9 cellular contexts compared by ENCODE assay signal in genomic region chr15:23629234-23629805, GRCh38. TPM values are rescaled to one million over a fixed set of nuclear protein-coding genes. Genes with fewer than 3 reads are reported as not detected.
DNase-seq lines count a peak whose midpoint lies in the region; ATAC-seq and TF ChIP-seq lines count a peak whose summit lies in the region.
"Had no signal": no experiment of that assay in that cellular context is flagged by ENCODE, and none has a peak within 500 bp of the region (broad histone marks: within the 10 kb centered on the region; RNA-seq: fewer than 3 reads in every experiment).

No MANE protein-coding gene starts in this region.

- peaks cover 56% of the 10 kb centered on the region for H3K27me3 Mint-ChIP-seq in WTC11 (ENCODE audit: low read depth)
- no peaks in the 10 kb centered on the region for H3K27me3 Mint-ChIP-seq in activated CD8-positive, alpha-beta T cell treated with anti-CD3 and anti-CD28 coated beads, Interleukin-2, amount 10 ng/mL, durations not matched to agents 7 days and 5 days (ENCODE audit: low read depth)

- ATAC-seq in WTC11 = peak; percentile 67
- no peak for ATAC-seq in HG02798 (IDR thresholded peaks at IDR 0.05; ENCODE audit: poor library complexity, unreplicated experiment)
- ATAC-seq in activated CD8-positive, alpha-beta T cell treated with anti-CD3 and anti-CD28 coated beads, Interleukin-2, amount 10 ng/mL, durations not matched to agents 7 days and 5 days = no peak
- no peak for ATAC-seq in GM18870 (IDR thresholded peaks at IDR 0.05; ENCODE audit: unreplicated experiment)

- H3K36me3 Mint-ChIP-seq in WTC11 = peaks cover 24% of the 10 kb centered on the region
- H3K36me3 Mint-ChIP-seq in activated CD8-positive, alpha-beta T cell treated with anti-CD3 and anti-CD28 coated beads, Interleukin-2, amount 10 ng/mL, durations not matched to agents 7 days and 5 days (ENCODE audit: low read depth) = no peaks in the 10 kb centered on the region

- H3K4me3 Mint-ChIP-seq in WTC11 = peak overlapping the region; percentile 46
- no peak overlapping the region for H3K4me3 Mint-ChIP-seq in activated CD8-positive, alpha-beta T cell treated with anti-CD3 and anti-CD28 coated beads, Interleukin-2, amount 10 ng/mL, durations not matched to agents 7 days and 5 days

- TF ChIP-seq CTCF in WTC11 (IDR thresholded peaks at IDR 0.05) = no peak

- CTCF ChIA-PET in WTC11 (lab: Charles Lee) (interaction anchor here (0.5 to 2.4 kb wide), 14 partner anchors 10 to 1047 kb away, joined by 3 to 9 read pairs (median 4); no protein-coding TSS in a partner anchor), HEK293T (lab: Yijun Ruan, JAX) (interaction anchor here (0.6 to 2.0 kb wide), 4 partner anchors 10 to 252 kb away, joined by 3 to 9 read pairs (median 4); no protein-coding TSS in a partner anchor)
- CTCF ChIA-PET in activated CD8-positive, alpha-beta T cell treated with anti-CD3 and anti-CD28 coated beads, Interleukin-2, amount 10 ng/mL, durations not matched to agents 7 days and 5 days (lab: Charles Lee) = interaction anchor here (0.9 to 1.7 kb wide), 2 partner anchors 14 to 131 kb away, joined by 3 to 5 read pairs; no protein-coding TSS in a partner anchor

- POLR2A ChIA-PET in WTC11 (lab: Charles Lee) = no interaction called here
- POLR2A ChIA-PET in HEK293T (lab: Yijun Ruan, JAX) = no interaction called here
- POLR2A ChIA-PET in activated CD8-positive, alpha-beta T cell treated with anti-CD3 and anti-CD28 coated beads, Interleukin-2, amount 10 ng/mL, durations not matched to agents 7 days and 5 days (lab: Charles Lee) = no interaction called here

- DNase-seq in ELR (ENCODE audit: low read depth) (peak; percentile 24), M059J (ENCODE audit: low read depth) (peak; percentile 12), WTC11 (ENCODE audit: low spot score) (no peak), medulla oblongata (ENCODE audit: extremely low spot score) (peak; percentile 21), HEK293T (ENCODE audit: extremely low spot score) (no peak)
- no peak for DNase-seq in activated CD8-positive, alpha-beta T cell treated with anti-CD3 and anti-CD28 coated beads, Interleukin-2, amount 10 ng/mL, durations not matched to agents 7 days and 5 days
- DNase-seq: GOT3 had no signal

- H3K9me3 Mint-ChIP-seq in WTC11 = peaks cover 58% of the 10 kb centered on the region
- H3K9me3 Mint-ChIP-seq in activated CD8-positive, alpha-beta T cell treated with anti-CD3 and anti-CD28 coated beads, Interleukin-2, amount 10 ng/mL, durations not matched to agents 7 days and 5 days (ENCODE audit: insufficient read depth) = no peaks in the 10 kb centered on the region

- H3K27ac Mint-ChIP-seq in WTC11 = no peak overlapping the region
- H3K27ac Mint-ChIP-seq in activated CD8-positive, alpha-beta T cell treated with anti-CD3 and anti-CD28 coated beads, Interleukin-2, amount 10 ng/mL, durations not matched to agents 7 days and 5 days = no peak overlapping the region

- peaks cover 2% of the 10 kb centered on the region; the same call in 1 of the 2 replicates for H3K4me1 Mint-ChIP-seq in WTC11
- no peaks in the 10 kb centered on the region for H3K4me1 Mint-ChIP-seq in activated CD8-positive, alpha-beta T cell treated with anti-CD3 and anti-CD28 coated beads, Interleukin-2, amount 10 ng/mL, durations not matched to agents 7 days and 5 days (ENCODE audit: low read depth)

TF ChIP-seq in WTC11, 78 proteins besides CTCF, POLR2A, EP300 and RAD21:
- TF ChIP-seq ZNF281 (CRISPR knock-in tag; IDR thresholded peaks at IDR 0.05) = no peak
- no peak for TF ChIP-seq ZNF219 (CRISPR knock-in tag; IDR thresholded peaks at IDR 0.05; ENCODE audit: borderline replicate concordance)
- TF ChIP-seq NR2C2 (CRISPR knock-in tag; IDR thresholded peaks at IDR 0.05) = no peak
- no peak for TF ChIP-seq ZNF396 (CRISPR knock-in tag; IDR thresholded peaks at IDR 0.05; ENCODE audit: borderline replicate concordance)

TF ChIP-seq in HEK293T, 16 proteins besides CTCF, POLR2A, EP300 and RAD21:
- TF ChIP-seq TARDBP (IDR thresholded peaks at IDR 0.05) = no peak
- TF ChIP-seq FOXK2 (IDR thresholded peaks at IDR 0.05) = no peak
- TF ChIP-seq L3MBTL2 (conservative IDR thresholded peaks at IDR 0.05) = no peak
- TF ChIP-seq NFRKB (IDR thresholded peaks at IDR 0.05) = no peak
- no peak for TF ChIP-seq ELF4 (IDR thresholded peaks at IDR 0.05)
- no peak for TF ChIP-seq HDGF (IDR thresholded peaks at IDR 0.05; ENCODE audit: borderline replicate concordance)
- no peak for TF ChIP-seq FOXA1 (IDR thresholded peaks at IDR 0.05)
- no peak for TF ChIP-seq ZNF384 (IDR thresholded peaks at IDR 0.05)
- TF ChIP-seq SUZ12 (IDR thresholded peaks at IDR 0.05) = no peak
- no peak for TF ChIP-seq LEF1 (IDR thresholded peaks at IDR 0.05; ENCODE audit: borderline replicate concordance)
- no peak for TF ChIP-seq ARNT (IDR thresholded peaks at IDR 0.05)

RNA-seq across cellular contexts. Expression of gene MAGEL2, which starts 18.3 kb away (rescaled TPM):
- total RNA-seq in M059J (2014; rRNA removed; shearing (Covaris generic)) = 0.02 TPM in 1 of 2 replicates, not detected in the other
- total RNA-seq in WTC11 (2021) = 10.7 to 12.4 TPM (median 11.2 TPM) in 3 replicates
- not detected for total RNA-seq in activated CD8-positive, alpha-beta T cell treated with anti-CD3 and anti-CD28 coated beads, Interleukin-2, amount 10 ng/mL, durations not matched to agents 7 days and 5 days

RNA-seq across cellular contexts. Expression of gene NDN, which starts 57.8 kb away (rescaled TPM):
- not detected in 2 replicates for total RNA-seq in M059J (2014; rRNA removed; shearing (Covaris generic))
- 40.0 to 49.7 TPM (median 45.1 TPM) in 3 replicates for total RNA-seq in WTC11 (2021)
- 1 to 10 TPM; 4.7 to 5.1 TPM for total RNA-seq in activated CD8-positive, alpha-beta T cell treated with anti-CD3 and anti-CD28 coated beads, Interleukin-2, amount 10 ng/mL, durations not matched to agents 7 days and 5 days

Comparison
In these comparisons a context has a peak if more than half of its experiments do, and no peak if none do; other contexts are left out.
1. DNase-seq: peak in ELR (single experiment), M059J (single experiment) and medulla oblongata (single experiment); none in WTC11 (single experiment), HEK293T (single experiment) and activated CD8-positive, alpha-beta T cell treated with anti-CD3 and anti-CD28 coated beads, Interleukin-2, amount 10 ng/mL, durations not matched to agents 7 days and 5 days (single experiment).
2. RNA of gene MAGEL2, which starts 18.3 kb away (total RNA-seq): 10.7 to 12.4 TPM in WTC11; 0.02 TPM in M059J and not detected in activated CD8-positive, alpha-beta T cell treated with anti-CD3 and anti-CD28 coated beads, Interleukin-2, amount 10 ng/mL, durations not matched to agents 7 days and 5 days; every median in the first group is over 10 times any median in the second.